10 cellular contexts compared by ENCODE assay signal in the genomic region with DNA sequence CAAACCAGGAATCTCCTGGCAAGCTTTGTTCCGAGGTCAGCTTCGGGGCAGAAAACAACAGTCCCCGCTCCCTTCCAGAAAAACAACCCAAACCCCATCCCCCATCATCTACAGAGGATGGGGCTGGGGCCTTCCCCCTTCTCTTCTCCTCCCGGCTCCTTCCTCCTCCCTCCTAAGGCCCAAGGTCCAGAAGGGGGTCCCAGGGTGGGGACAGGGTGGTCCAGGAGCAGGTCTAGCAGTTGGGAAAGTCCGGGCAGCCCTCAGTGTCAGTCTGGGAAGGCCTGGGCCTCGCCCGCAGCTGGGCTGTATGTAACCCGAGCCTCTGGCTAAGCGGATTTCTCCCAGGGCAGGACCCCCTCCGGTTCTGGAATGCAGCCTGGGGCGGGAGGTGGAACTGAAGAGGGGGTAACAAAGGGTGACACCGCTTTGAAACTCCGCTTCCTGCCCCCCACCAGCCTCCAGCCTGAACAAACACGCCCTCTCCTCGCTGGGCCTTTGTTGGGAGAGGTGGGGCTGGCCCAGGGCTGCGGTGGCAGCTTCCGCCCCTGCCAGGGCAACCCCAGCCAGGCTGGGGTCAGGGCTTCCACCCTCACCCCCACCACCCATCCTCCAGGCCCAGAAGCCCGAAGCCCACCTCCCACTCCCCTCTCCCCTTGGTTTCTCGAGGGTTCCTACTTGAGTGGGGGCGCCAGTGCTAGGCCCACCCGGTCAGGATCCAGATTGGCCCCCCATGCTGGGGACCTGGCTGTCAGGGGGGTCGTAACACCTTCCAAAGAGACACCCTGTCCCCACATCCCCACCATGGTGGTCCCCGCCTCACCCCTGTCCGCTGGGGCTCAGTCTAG.
DNase-seq lines count a peak whose midpoint lies in the region; TF ChIP-seq lines count a peak whose summit lies in the region.
"Had no signal": no experiment of that assay in that cellular context is flagged by ENCODE, and none has a peak within 500 bp of the region (broad histone marks: within the 10 kb centered on the region; RNA-seq: fewer than 3 reads in every experiment).

No MANE protein-coding gene starts in this region.

- TF ChIP-seq CTCF in osteocyte (IDR thresholded peaks at IDR 0.05), result no peak

- in situ Hi-C loops in G401 (cut with HindIII; ENCODE audit: low sequenced_read_pairs), result no loop called here

- H3K36me3 Mint-ChIP-seq in osteocyte (ENCODE audit: unreplicated experiment), result no peaks in the 10 kb centered on the region

- no peaks in the 10 kb centered on the region for H3K27me3 Mint-ChIP-seq in osteocyte (ENCODE audit: unreplicated experiment)

- peak; percentile 52 for DNase-seq in G401 (ENCODE audit: low spot score)
- DNase-seq in NCI-H69 (lab: John Stamatoyannopoulos, UW), result peak; percentile 90
- DNase-seq in fibroblast of gingiva (ENCODE audit: low read depth), result peak; percentile 41
- peak; percentile 93 for DNase-seq in osteocyte (ENCODE audit: extremely low spot score, unreplicated experiment)
- DNase-seq in T-helper 2 cell, result no peak
- no peak for DNase-seq in hippocampal formation (lab: John Stamatoyannopoulos, UW)
- DNase-seq in activated CD8-positive, alpha-beta memory T cell treated with anti-CD3 and anti-CD28 coated beads for 24 hours, result no peak
- DNase-seq in CD1c-positive myeloid dendritic cell (ENCODE audit: extremely low spot score), result no peak
- DNase-seq: amygdala, MM.1S had no signal

- peaks cover 43% of the 10 kb centered on the region for H3K4me1 Mint-ChIP-seq in osteocyte (ENCODE audit: unreplicated experiment)

- H3K4me3 Mint-ChIP-seq in osteocyte (ENCODE audit: unreplicated experiment), result no peak overlapping the region

- peak overlapping the region; percentile 89 for H3K27ac Mint-ChIP-seq in osteocyte (ENCODE audit: unreplicated experiment)

- H3K9me3 Mint-ChIP-seq in osteocyte (ENCODE audit: unreplicated experiment), result no peaks in the 10 kb centered on the region

Comparison
In these comparisons a context has a peak if more than half of its experiments do, and no peak if none do; other contexts are left out.
1. DNase-seq: peak in G401 (single experiment), NCI-H69 (single experiment), fibroblast of gingiva (single experiment) and osteocyte (single experiment); none in T-helper 2 cell (0 of 5), hippocampal formation (0 of 2), activated CD8-positive, alpha-beta memory T cell treated with anti-CD3 and anti-CD28 coated beads for 24 hours (single experiment) and CD1c-positive myeloid dendritic cell (single experiment).